ENCODE assay signal across 8 cellular contexts in the genomic region with DNA sequence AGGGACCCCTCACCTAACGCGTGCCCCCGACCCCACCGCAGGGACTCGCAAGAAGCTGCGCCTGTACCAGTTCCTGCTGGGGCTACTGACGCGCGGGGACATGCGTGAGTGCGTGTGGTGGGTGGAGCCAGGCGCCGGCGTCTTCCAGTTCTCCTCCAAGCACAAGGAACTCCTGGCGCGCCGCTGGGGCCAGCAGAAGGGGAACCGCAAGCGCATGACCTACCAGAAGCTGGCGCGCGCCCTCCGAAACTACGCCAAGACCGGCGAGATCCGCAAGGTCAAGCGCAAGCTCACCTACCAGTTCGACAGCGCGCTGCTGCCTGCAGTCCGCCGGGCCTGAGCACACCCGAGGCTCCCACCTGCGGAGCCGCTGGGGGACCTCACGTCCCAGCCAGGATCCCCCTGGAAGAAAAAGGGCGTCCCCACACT. TPM values are rescaled to one million over a fixed set of nuclear protein-coding genes. Genes with fewer than 3 reads are reported as not detected.
DNase-seq lines count a peak whose midpoint lies in the region; ATAC-seq and TF ChIP-seq lines count a peak whose summit lies in the region.

No MANE protein-coding gene starts in this region.

- in situ Hi-C loops in ACHN (cut with HindIII; ENCODE audit: low pct_ligation_motif_present, low pct_unique_long_range_greater_than_20kb, low sequenced_read_pairs) = no loop called here

- no peaks in the 10 kb centered on the region for H3K9me3 ChIP-seq in ovary

- TF ChIP-seq POLR2A in ovary (IDR thresholded peaks at IDR 0.05) = no peak

- H3K4me1 ChIP-seq in ovary (ENCODE audit: insufficient read depth) = peaks cover 3% of the 10 kb centered on the region

- TF ChIP-seq CTCF in HL-60 (IDR thresholded peaks at IDR 0.05; ENCODE audit: insufficient read depth, low read length) = no peak
- TF ChIP-seq CTCF in ovary (IDR thresholded peaks at IDR 0.05) = no peak

- H3K27ac ChIP-seq in HL-60 (replicated peaks) (peak overlapping the region; percentile 70), ovary (no peak overlapping the region)

- DNase-seq in ACHN (peak; percentile 84), HL-60 (ENCODE audit: low read depth in 1 of 2, low spot score in 1 of 2) (peak; percentile 93 to 96), glomerular visceral epithelial cell (ENCODE audit: extremely low spot score) (peak; percentile 71), ovary (peak; percentile 76 to 95 (median 83)), NCI-H1417 (lab: John Stamatoyannopoulos, UW) (no peak)
- peak; percentile 72 for DNase-seq in activated effector memory CD4-positive, alpha-beta T cell treated with anti-CD3 and anti-CD28 coated beads, Interleukin-2, amount 50 U/mL, for 16 hours

- intact Hi-C loops in ovary (cut with DNase I) = no loop called here

- peak overlapping the region; percentile 37 for H3K4me3 ChIP-seq in HL-60 (replicated peaks; ENCODE audit: insufficient read depth, low read length)
- H3K4me3 ChIP-seq in ovary = no peak overlapping the region

- ATAC-seq in HG03442 (IDR thresholded peaks at IDR 0.05; ENCODE audit: unreplicated experiment) = no peak
- ATAC-seq in HG03460 (IDR thresholded peaks at IDR 0.05; ENCODE audit: unreplicated experiment) = no peak

- no peak for TF ChIP-seq EP300 in ovary (IDR thresholded peaks at IDR 0.05)

- no peaks in the 10 kb centered on the region for H3K36me3 ChIP-seq in ovary

- H3K27me3 ChIP-seq in HL-60 (ENCODE audit: insufficient read depth, poor library complexity, severe bottlenecking) (peaks cover 8% of the 10 kb centered on the region), ovary (no peaks in the 10 kb centered on the region)

- WGBS in ovary, 3 donors = 4 to 10% (median 8%) methylated on average over 36 to 38 of the region's 38 CpGs

RNA-seq across cellular contexts. Expression of gene MYBPC2, which starts 4.7 kb away (rescaled TPM):
- total RNA-seq in ovary = under 1 TPM in 3 of 7 donors, not detected in 4; 0.05 to 0.12 (median 0.08) TPM
- under 1 TPM in 1 of 2 donors, not detected in 1; 0.28 TPM for polyA plus RNA-seq in ovary

RNA-seq across cellular contexts. Expression of gene SPIB, which starts 9.3 kb away (rescaled TPM):
- under 1 TPM in 3 of 7 donors, not detected in 4; 0.12 to 0.46 (median 0.26) TPM for total RNA-seq in ovary
- polyA plus RNA-seq in ovary = under 1 TPM in 1 of 2 donors, not detected in 1; 0.25 TPM

RNA-seq across cellular contexts. Expression of gene POLD1, which starts 43.9 kb away (rescaled TPM):
- 10 to 100 TPM in 6 of 7 donors, 1 to 10 TPM in 1; 7.5 to 25.2 (median 20.3) TPM for total RNA-seq in ovary
- polyA plus RNA-seq in ovary = 10 to 100 TPM in 1 of 2 donors, under 1 TPM in 1; 0.52 to 14.4 TPM

RNA-seq across cellular contexts. Expression of gene EMC10, which starts 48.3 kb away (rescaled TPM):
- total RNA-seq in ovary = 100 to 1,000 TPM in 3 of 7 donors, 10 to 100 TPM in 4; 50.4 to 132 (median 96.7) TPM
- 100 to 1,000 TPM in 1 of 2 donors, 10 to 100 TPM in 1; 27.6 to 113 TPM for polyA plus RNA-seq in ovary

RNA-seq across cellular contexts. Expression of gene GARIN5A, which starts 48.6 kb away (rescaled TPM):
- 10 to 100 TPM in 1 of 7 donors, 1 to 10 TPM in 6; 2.1 to 10.3 (median 3.3) TPM for total RNA-seq in ovary
- 1 to 10 TPM in 1 of 2 donors, under 1 TPM in 1; 0.47 to 4.3 TPM for polyA plus RNA-seq in ovary

Comparison
In these comparisons a context has a peak if more than half of its experiments do, and no peak if none do; other contexts are left out.
1. DNase-seq: peak in ACHN (single experiment), HL-60 (2 of 2), activated effector memory CD4-positive, alpha-beta T cell treated with anti-CD3 and anti-CD28 coated beads, Interleukin-2, amount 50 U/mL, for 16 hours (single experiment), glomerular visceral epithelial cell (single experiment) and ovary (5 of 5); none in NCI-H1417 (0 of 3).